20 cellular contexts compared by ENCODE assay signal in genomic region chr22:44845796-44846720, GRCh38.
A peak's percentile ranks its signal among the peaks of the same experiment; 100 is the strongest.
DNase-seq lines count a peak whose midpoint lies in the region; ATAC-seq, FAIRE-seq and TF ChIP-seq lines count a peak whose summit lies in the region.
"Had no signal": no experiment of that assay in that cellular context is flagged by ENCODE, and none has a peak within 500 bp of the region (broad histone marks: within the 10 kb centered on the region; RNA-seq: fewer than 3 reads in every experiment).

No MANE protein-coding gene starts in this region.

- DNase-seq in left ventricle myocardium superior (peak; percentile 18), heart left ventricle (no peak), kidney (peak; percentile 68), posterior vena cava (ENCODE audit: low spot score) (peak; percentile 62), omental fat pad (ENCODE audit: low spot score) (no peak), NCI-H1930 (lab: John Stamatoyannopoulos, UW) (no peak)
- DNase-seq: Caco-2; CD4-positive, CD25-positive, alpha-beta regulatory T cell; CD8-positive, alpha-beta T cell; DMS153; DND-41; GOT3; HCEC 1CT had no signal

- no peak for FAIRE-seq in kidney (lab: Jason Lieb, UNC)
- FAIRE-seq: A204.1, G401.6, GM12892, H54 had no signal

- WGBS in heart left ventricle, 4 donors = 82 to 86% (median 84%) methylated on average over 22 to 25 of the region's 25 CpGs

- TF ChIP-seq CTCF in heart left ventricle (IDR thresholded peaks at IDR 0.05) (no peak), kidney (IDR thresholded peaks at IDR 0.05; ENCODE audit: borderline replicate concordance, extremely low read depth, insufficient read depth) (no peak), omental fat pad (IDR thresholded peaks at IDR 0.05) (no peak)

- no peak for ATAC-seq in left ventricle myocardium superior
- ATAC-seq in heart left ventricle = no peak
- ATAC-seq in omental fat pad (ENCODE audit: low FRiP score) = no peak
- ATAC-seq: CD8-positive, alpha-beta T cell had no signal

- no peak overlapping the region for H3K27ac ChIP-seq in heart left ventricle
- no peak overlapping the region for H3K27ac ChIP-seq in kidney (ENCODE audit: low read depth in 2 of 2, low read length in 2 of 2)
- H3K27ac ChIP-seq: 22Rv1, BLaER1, C4-2B had no signal

- H3K36me3 ChIP-seq in heart left ventricle (no peaks in the 10 kb centered on the region), kidney (ENCODE audit: control insufficient read depth in 1 of 2, insufficient read depth in 2 of 2, low read length in 2 of 2) (no peaks in the 10 kb centered on the region)
- H3K36me3 ChIP-seq: BLaER1 had no signal

- H3K4me1 ChIP-seq in heart left ventricle (no peaks in the 10 kb centered on the region), kidney (ENCODE audit: control insufficient read depth in 1 of 2, insufficient read depth in 1 of 2, low read depth in 1 of 2, low read length in 2 of 2) (no peaks in the 10 kb centered on the region)
- H3K4me1 ChIP-seq: Caco-2 had no signal

- H3K9me3 ChIP-seq in heart left ventricle (peaks cover 0 to 13% (median 6%) of the 10 kb centered on the region in 12 donors), kidney (ENCODE audit: control insufficient read depth in 1 of 2, low read length in 2 of 2) (no peaks in the 10 kb centered on the region)
- H3K9me3 ChIP-seq: Caco-2 had no signal

- H3K4me3 ChIP-seq in heart left ventricle = no peak overlapping the region
- H3K4me3 ChIP-seq in kidney (ENCODE audit: low read length in 2 of 2) = no peak overlapping the region
- H3K4me3 ChIP-seq: BLaER1 had no signal

- peaks cover 0 to 2% (median 0%) of the 10 kb centered on the region in 9 donors for H3K27me3 ChIP-seq in heart left ventricle
- H3K27me3 ChIP-seq: BLaER1 had no signal

- intact Hi-C loops in left ventricle myocardium superior (cut with micrococcal nuclease) = no loop called here
- intact Hi-C loops in heart left ventricle (cut with DNase I) = no loop called here
- intact Hi-C loops in kidney (cut with DNase I) = no loop called here
- intact Hi-C loops in posterior vena cava (cut with DNase I) = no loop called here

- TF ChIP-seq POLR2A in heart left ventricle (IDR thresholded peaks at IDR 0.05) = no peak

- no peak overlapping the region for H3K9ac ChIP-seq in kidney (ENCODE audit: low read length in 2 of 2)
- H3K9ac ChIP-seq: BLaER1 had no signal

Comparison
In these comparisons a context has a peak if more than half of its experiments do, and no peak if none do; other contexts are left out.
1. DNase-seq: peak in left ventricle myocardium superior (single experiment), kidney (single experiment) and posterior vena cava (single experiment); none in heart left ventricle (0 of 5), omental fat pad (single experiment) and NCI-H1930 (0 of 2).